ENCODE assay signal across 1 cellular context in the genomic region with DNA sequence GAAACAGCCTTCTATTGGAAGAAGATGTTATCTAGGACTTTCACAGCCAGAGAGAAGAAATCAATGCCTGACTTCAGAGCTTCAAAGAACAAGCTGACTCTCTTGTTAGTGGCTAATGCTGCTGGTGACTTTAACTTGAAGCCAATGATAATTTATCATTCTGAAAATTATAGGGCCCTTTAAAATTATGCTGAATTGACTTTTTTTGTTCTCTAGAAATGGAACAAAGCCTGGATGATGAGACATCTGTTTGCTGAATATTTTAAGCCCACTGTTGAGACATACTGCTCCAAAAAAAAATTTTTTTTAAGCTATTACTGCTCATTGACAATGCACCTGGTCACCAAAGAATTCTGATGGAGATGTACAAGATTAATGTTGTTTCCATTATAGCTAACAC.
TF ChIP-seq lines count a peak whose summit lies in the region.

No MANE protein-coding gene starts in this region.

TF ChIP-seq in K562, 482 proteins besides CTCF, POLR2A, EP300 and RAD21 (continued from another document):
- TF ChIP-seq, protein P1, sequence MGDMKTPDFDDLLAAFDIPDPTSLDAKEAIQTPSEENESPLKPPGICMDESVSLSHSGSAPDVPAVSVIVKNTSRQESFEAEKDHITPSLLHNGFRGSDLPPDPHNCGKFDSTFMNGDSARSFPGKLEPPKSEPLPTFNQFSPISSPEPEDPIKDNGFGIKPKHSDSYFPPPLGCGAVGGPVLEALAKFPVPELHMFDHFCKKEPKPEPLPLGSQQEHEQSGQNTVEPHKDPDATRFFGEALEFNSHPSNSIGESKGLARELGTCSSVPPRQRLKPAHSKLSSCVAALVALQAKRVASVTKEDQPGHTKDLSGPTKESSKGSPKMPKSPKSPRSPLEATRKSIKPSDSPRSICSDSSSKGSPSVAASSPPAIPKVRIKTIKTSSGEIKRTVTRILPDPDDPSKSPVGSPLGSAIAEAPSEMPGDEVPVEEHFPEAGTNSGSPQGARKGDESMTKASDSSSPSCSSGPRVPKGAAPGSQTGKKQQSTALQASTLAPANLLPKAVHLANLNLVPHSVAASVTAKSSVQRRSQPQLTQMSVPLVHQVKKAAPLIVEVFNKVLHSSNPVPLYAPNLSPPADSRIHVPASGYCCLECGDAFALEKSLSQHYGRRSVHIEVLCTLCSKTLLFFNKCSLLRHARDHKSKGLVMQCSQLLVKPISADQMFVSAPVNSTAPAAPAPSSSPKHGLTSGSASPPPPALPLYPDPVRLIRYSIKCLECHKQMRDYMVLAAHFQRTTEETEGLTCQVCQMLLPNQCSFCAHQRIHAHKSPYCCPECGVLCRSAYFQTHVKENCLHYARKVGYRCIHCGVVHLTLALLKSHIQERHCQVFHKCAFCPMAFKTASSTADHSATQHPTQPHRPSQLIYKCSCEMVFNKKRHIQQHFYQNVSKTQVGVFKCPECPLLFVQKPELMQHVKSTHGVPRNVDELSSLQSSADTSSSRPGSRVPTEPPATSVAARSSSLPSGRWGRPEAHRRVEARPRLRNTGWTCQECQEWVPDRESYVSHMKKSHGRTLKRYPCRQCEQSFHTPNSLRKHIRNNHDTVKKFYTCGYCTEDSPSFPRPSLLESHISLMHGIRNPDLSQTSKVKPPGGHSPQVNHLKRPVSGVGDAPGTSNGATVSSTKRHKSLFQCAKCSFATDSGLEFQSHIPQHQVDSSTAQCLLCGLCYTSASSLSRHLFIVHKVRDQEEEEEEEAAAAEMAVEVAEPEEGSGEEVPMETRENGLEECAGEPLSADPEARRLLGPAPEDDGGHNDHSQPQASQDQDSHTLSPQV (IDR thresholded peaks at IDR 0.05), result no peak
- TF ChIP-seq NFXL1 (CRISPR knock-in tag; IDR thresholded peaks at IDR 0.05), result no peak
- TF ChIP-seq MAFK (IDR thresholded peaks at IDR 0.05; ENCODE audit: low read length), result peak; percentile 39; the same call in 1 of the 2 replicates
- TF ChIP-seq PCBP1 (IDR thresholded peaks at IDR 0.05; ENCODE audit: low read depth, low read length, poor library complexity, severe bottlenecking), result no peak
- no peak for TF ChIP-seq POLR2H (tag; IDR thresholded peaks at IDR 0.05; ENCODE audit: low read depth)
- TF ChIP-seq C11orf30 (IDR thresholded peaks at IDR 0.05; ENCODE audit: low read depth), result peak; percentile 48; the same call in 1 of the 2 replicates
- no peak for TF ChIP-seq AFF4 (CRISPR knock-in tag; IDR thresholded peaks at IDR 0.05)
- peak; percentile 46; the same call in 1 of the 2 replicates for TF ChIP-seq MAFG (tag; conservative IDR thresholded peaks at IDR 0.05)
- no peak for TF ChIP-seq ZNF253 (CRISPR knock-in tag; conservative IDR thresholded peaks at IDR 0.05)
- no peak for TF ChIP-seq ZC3H11A (IDR thresholded peaks at IDR 0.05; ENCODE audit: low read depth, low read length)
- no peak for TF ChIP-seq RCOR1 (IDR thresholded peaks at IDR 0.05; ENCODE audit: borderline replicate concordance in 1 of 2, low read depth in 2 of 2, low read length in 2 of 2)
- no peak for TF ChIP-seq SP1 (CRISPR knock-in tag; IDR thresholded peaks at IDR 0.05)
- TF ChIP-seq FOSL1 (tag; conservative IDR thresholded peaks at IDR 0.05), result no peak
- peak; percentile 66 for TF ChIP-seq MAFF (IDR thresholded peaks at IDR 0.05; ENCODE audit: low read length)
- TF ChIP-seq POLR2G (IDR thresholded peaks at IDR 0.05; ENCODE audit: low read depth, low read length), result no peak
- no peak for TF ChIP-seq ZNF239 (CRISPR knock-in tag; IDR thresholded peaks at IDR 0.05)
- no peak for TF ChIP-seq SMC3 (conservative IDR thresholded peaks at IDR 0.05; ENCODE audit: insufficient read depth, low read depth, low read length)
- TF ChIP-seq HDAC3 (IDR thresholded peaks at IDR 0.05; ENCODE audit: borderline replicate concordance, partially characterized antibody), result no peak
- no peak for TF ChIP-seq ADNP (tag; IDR thresholded peaks at IDR 0.05)
- TF ChIP-seq ELF2 (CRISPR knock-in tag; IDR thresholded peaks at IDR 0.05), result no peak
- TF ChIP-seq ZNF316 (IDR thresholded peaks at IDR 0.05), result peak; percentile 68
